Comparison of ENCODE assay signal across 8 cellular contexts in the genomic region with DNA sequence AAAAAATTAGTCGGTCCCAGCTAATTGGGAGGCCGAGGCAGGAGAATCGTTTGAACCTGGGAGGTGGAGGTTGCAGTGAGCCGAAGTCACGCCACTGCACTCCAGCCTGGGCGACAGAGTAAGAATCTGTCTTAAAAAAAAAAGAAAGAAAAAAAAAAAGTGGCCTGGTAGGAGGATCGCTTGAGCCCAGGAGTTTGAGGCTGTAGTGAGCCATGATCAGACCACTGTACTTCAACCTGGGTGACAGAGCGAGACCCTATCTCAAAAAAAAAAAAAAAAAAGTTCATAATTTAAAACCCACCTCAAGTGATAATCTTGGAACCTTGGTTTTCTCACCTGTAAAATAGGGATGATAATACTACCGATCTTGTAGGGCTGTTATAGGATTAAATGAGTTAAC. TPM values are rescaled to one million over a fixed set of nuclear protein-coding genes. Genes with fewer than 3 reads are reported as not detected.
DNase-seq lines count a peak whose midpoint lies in the region; ATAC-seq, FAIRE-seq and TF ChIP-seq lines count a peak whose summit lies in the region.
"Not testable (repeated sequence)": the region's sequence is repeated elsewhere in the genome, so short reads cannot be mapped to it uniquely, and the experiment has no call there.
"Had no signal": no experiment of that assay in that cellular context is flagged by ENCODE, and none has a peak within 500 bp of the region (broad histone marks: within the 10 kb centered on the region; RNA-seq: fewer than 3 reads in every experiment).

No MANE protein-coding gene starts in this region.

- not testable (repeated sequence) for H3K27me3 ChIP-seq in PC-3 (ENCODE audit: low read length); H1 (replicated peaks in 1 of 4; ENCODE audit: control insufficient read depth in 3 of 4, extremely low read depth in 1 of 4, insufficient read depth in 3 of 4, low read length in 3 of 4); skeletal muscle tissue (ENCODE audit: control insufficient read depth in 3 of 3, insufficient read depth in 3 of 3, low read length in 3 of 3)

- BruUV-seq in PC-3 (replicated peaks; lab: Mats Ljungman, UMichigan): not testable (repeated sequence)

- CTCF ChIA-PET in A549 (lab: Yijun Ruan, JAX): interaction anchor here (0.8 to 26.4 kb wide), 13 partner anchors 14 to 282 kb away, joined by 3 to 950 read pairs (median 7); a partner anchor contains a TSS
- CTCF ChIA-PET in PC-3 (lab: Charles Lee): not testable (repeated sequence)
- CTCF ChIA-PET in H1 (lab: Charles Lee; ENCODE audit: partially characterized antibody): interaction anchor here (0.5 to 4.2 kb wide), 8 partner anchors 9 to 56 kb away, joined by 3 to 39 read pairs (median 6); a partner anchor contains a TSS

- H2BK5ac ChIP-seq in H1 (ENCODE audit: low read depth, low read length): not testable (repeated sequence)

- not testable (repeated sequence) for H2BK15ac ChIP-seq in H1 (ENCODE audit: low read length)

- not testable (repeated sequence) for H3K27me3 Mint-ChIP-seq in activated T-helper 2 cell treated with anti-CD3 and anti-CD28 coated beads, Interferon-gamma antibody, Interleukin-2, Interleukin-4, amounts not matched to agents 10 μg/mL and 5 μg/mL and 100 μg/mL, durations not matched to agents 14 hours and 24 hours and 36 hours (ENCODE audit: low read depth)

- not testable (repeated sequence) for H3K14ac ChIP-seq in H1 (ENCODE audit: insufficient read length)

- 0 out of 2 replicates have a peak overlapping the region, but pooled peaks have one; percentile 86 for H2AK5ac ChIP-seq in H1 (ENCODE audit: low read depth, low read length)

- H2BK20ac ChIP-seq in H1 (ENCODE audit: low read length): not testable (repeated sequence)

- peaks cover 12% of the 10 kb centered on the region for H3K23me2 ChIP-seq in H1 (ENCODE audit: low read depth, low read length)

- DNase-seq in A549 (ENCODE audit: low read depth in 1 of 2, low spot score in 1 of 2); PC-3; activated T-helper 2 cell treated with anti-CD3 and anti-CD28 coated beads, Interferon-gamma antibody, Interleukin-2, Interleukin-4, amounts not matched to agents 10 μg/mL and 5 μg/mL and 100 μg/mL, durations not matched to agents 14 hours and 24 hours and 36 hours (ENCODE audit: low spot score); H1 (ENCODE audit: low read depth in 1 of 2, low spot score in 2 of 2): not testable (repeated sequence)

- H3K4ac ChIP-seq in H1 (replicated peaks; ENCODE audit: insufficient read length, low read depth, low read length): not testable (repeated sequence)

- not testable (repeated sequence) for FAIRE-seq in A549 (lab: Jason Lieb, UNC); H1 (lab: Jason Lieb, UNC)

- TF ChIP-seq RAD21 in A549 (conservative IDR thresholded peaks at IDR 0.05 in 1 of 2, IDR thresholded peaks at IDR 0.05 in 1 of 2); H1 (IDR thresholded peaks at IDR 0.05 in 1 of 2, conservative IDR thresholded peaks at IDR 0.05 in 1 of 2; ENCODE audit: low read depth in 2 of 2, low read length in 2 of 2): not testable (repeated sequence)

- not testable (repeated sequence) for ATAC-seq in A549, PC-3

- H4K8ac ChIP-seq in H1 (ENCODE audit: extremely low read depth, insufficient read depth, low read length): not testable (repeated sequence)

- not testable (repeated sequence) for H3K23ac ChIP-seq in H1 (ENCODE audit: insufficient read length)

- H3K9me3 Mint-ChIP-seq in activated T-helper 2 cell treated with anti-CD3 and anti-CD28 coated beads, Interferon-gamma antibody, Interleukin-2, Interleukin-4, amounts not matched to agents 10 μg/mL and 5 μg/mL and 100 μg/mL, durations not matched to agents 14 hours and 24 hours and 36 hours: not testable (repeated sequence)

- H3K27ac Mint-ChIP-seq in activated T-helper 2 cell treated with anti-CD3 and anti-CD28 coated beads, Interferon-gamma antibody, Interleukin-2, Interleukin-4, amounts not matched to agents 10 μg/mL and 5 μg/mL and 100 μg/mL, durations not matched to agents 14 hours and 24 hours and 36 hours: peak overlapping the region; percentile 64

- not testable (repeated sequence) for H3K9me2 ChIP-seq in PC-3 (replicated peaks; ENCODE audit: low read length)

- H2AFZ ChIP-seq in PC-3 (ENCODE audit: low read length); H1 (ENCODE audit: low read length): not testable (repeated sequence)

- H3K27ac ChIP-seq in A549 (peak overlapping the region; percentile 94 to 96), mesodermal cell (ENCODE audit: low read depth, low read length, severe bottlenecking) (peak overlapping the region; percentile 98), skeletal muscle tissue (ENCODE audit: low read depth, low read length) (peak overlapping the region; percentile 99)
- not testable (repeated sequence) for H3K27ac ChIP-seq in PC-3 (ENCODE audit: low read length); H1 (ENCODE audit: low read depth, low read length)

- peak overlapping the region; percentile 56 for H3K4me3 ChIP-seq in A549
- H3K4me3 ChIP-seq in PC-3 (ENCODE audit: low read length); H1 (ENCODE audit: extremely low read depth in 1 of 4, insufficient read depth in 2 of 4, low read depth in 3 of 4, low read length in 4 of 4); mesodermal cell (ENCODE audit: extremely low read depth, insufficient read depth, low read length, poor library complexity, severe bottlenecking); skeletal muscle tissue (ENCODE audit: low read length in 3 of 3): not testable (repeated sequence)

- H3K4me1 Mint-ChIP-seq in activated T-helper 2 cell treated with anti-CD3 and anti-CD28 coated beads, Interferon-gamma antibody, Interleukin-2, Interleukin-4, amounts not matched to agents 10 μg/mL and 5 μg/mL and 100 μg/mL, durations not matched to agents 14 hours and 24 hours and 36 hours (ENCODE audit: low read depth): peaks cover 22% of the 10 kb centered on the region

- intact Hi-C loops in PC-3 (cut with micrococcal nuclease): loop anchor here (2.0 to 5.0 kb wide), 2 partner anchors 21 to 75 kb away; a partner anchor contains a TSS
- intact Hi-C loops in activated T-helper 2 cell treated with anti-CD3 and anti-CD28 coated beads, Interferon-gamma antibody, Interleukin-2, Interleukin-4, amounts not matched to agents 10 μg/mL and 5 μg/mL and 100 μg/mL, durations not matched to agents 14 hours and 24 hours and 36 hours (cut with micrococcal nuclease): loop anchor here (1.0 kb wide), 1 partner anchor 44 kb away; no protein-coding TSS in a partner anchor

- not testable (repeated sequence) for TF ChIP-seq POLR2A in A549 (IDR thresholded peaks at IDR 0.05; ENCODE audit: low read length); H1 (IDR thresholded peaks at IDR 0.05; ENCODE audit: control extremely low read depth in 1 of 2, low read depth in 2 of 2, low read length in 2 of 2)

- not testable (repeated sequence) for H2BK120ac ChIP-seq in H1 (replicated peaks; ENCODE audit: low read depth, low read length)

- not testable (repeated sequence) for H4K5ac ChIP-seq in H1 (ENCODE audit: insufficient read length, low read depth, low read length)

- H3K79me1 ChIP-seq in H1 (ENCODE audit: low read depth, low read length): not testable (repeated sequence)

- not testable (repeated sequence) for H4K20me1 ChIP-seq in PC-3 (ENCODE audit: low read length); H1 (replicated peaks in 1 of 2; ENCODE audit: control insufficient read depth in 1 of 2, insufficient read depth in 2 of 2, low read length in 2 of 2)

- H3K9me3 ChIP-seq in A549; PC-3 (ENCODE audit: low read length); H1 (ENCODE audit: insufficient read depth in 2 of 2, low read depth in 1 of 2, low read length in 1 of 2); mesodermal cell (ENCODE audit: control insufficient read depth, low read length); skeletal muscle tissue (ENCODE audit: control insufficient read depth in 3 of 3, low read length in 3 of 3): not testable (repeated sequence)

- POLR2A ChIA-PET in A549 (lab: Yijun Ruan, JAX) (interaction anchor here (1.3 to 5.8 kb wide), 7 partner anchors 12 to 841 kb away, joined by 4 to 208 read pairs (median 17); a partner anchor contains a TSS), H1 (lab: Charles Lee; ENCODE audit: partially characterized antibody) (interaction anchor here (0.9 to 3.3 kb wide), 4 partner anchors 11 to 31 kb away, joined by 4 to 18 read pairs (median 6); a partner anchor contains a TSS)
- POLR2A ChIA-PET in PC-3 (lab: Charles Lee; ENCODE audit: unreplicated experiment): not testable (repeated sequence)

- peaks cover 33% of the 10 kb centered on the region for H3K79me2 ChIP-seq in PC-3 (ENCODE audit: low read length)
- H3K79me2 ChIP-seq in H1 (ENCODE audit: control insufficient read depth in 1 of 2, insufficient read depth in 2 of 2, low read length in 2 of 2): not testable (repeated sequence)

- peaks cover 16% of the 10 kb centered on the region for H3K36me3 Mint-ChIP-seq in activated T-helper 2 cell treated with anti-CD3 and anti-CD28 coated beads, Interferon-gamma antibody, Interleukin-2, Interleukin-4, amounts not matched to agents 10 μg/mL and 5 μg/mL and 100 μg/mL, durations not matched to agents 14 hours and 24 hours and 36 hours (ENCODE audit: low read depth)

- H4K91ac ChIP-seq in H1 (replicated peaks; ENCODE audit: insufficient read length, low read length): not testable (repeated sequence)

- H3K56ac ChIP-seq in H1 (replicated peaks; ENCODE audit: insufficient read length, low read depth, low read length): not testable (repeated sequence)

- H3K9ac ChIP-seq in PC-3 (ENCODE audit: low read length) (peak overlapping the region; percentile 75; the same call in 1 of the 2 replicates), skeletal muscle tissue (ENCODE audit: low read depth in 1 of 3, low read length in 3 of 3) (peak overlapping the region; percentile 20 to 99 (median 97))
- not testable (repeated sequence) for H3K9ac ChIP-seq in H1 (replicated peaks in 1 of 4; ENCODE audit: extremely low read depth in 1 of 4, low read depth in 3 of 4, low read length in 3 of 4)

- H3K4me1 ChIP-seq in A549 (peaks cover 29% of the 10 kb centered on the region), PC-3 (ENCODE audit: insufficient read depth, low read length) (peaks cover 12% of the 10 kb centered on the region), mesodermal cell (ENCODE audit: control insufficient read depth, insufficient read depth, low read length, poor library complexity, severe bottlenecking) (peaks cover 34% of the 10 kb centered on the region), skeletal muscle tissue (ENCODE audit: control insufficient read depth in 3 of 3, insufficient read depth in 3 of 3, low read length in 3 of 3) (peaks cover 33 to 43% (median 36%) of the 10 kb centered on the region in 3 donors)
- H3K4me1 ChIP-seq in H1 (replicated peaks in 1 of 4; ENCODE audit: control insufficient read depth in 3 of 4, insufficient read depth in 4 of 4, low read length in 3 of 4): not testable (repeated sequence)

- H3K4me3 Mint-ChIP-seq in activated T-helper 2 cell treated with anti-CD3 and anti-CD28 coated beads, Interferon-gamma antibody, Interleukin-2, Interleukin-4, amounts not matched to agents 10 μg/mL and 5 μg/mL and 100 μg/mL, durations not matched to agents 14 hours and 24 hours and 36 hours (ENCODE audit: low read depth): peak overlapping the region; percentile 59

- H2BK12ac ChIP-seq in H1 (ENCODE audit: low read depth, low read length): not testable (repeated sequence)

- 67% methylated on average over 9 of the region's 9 CpGs for WGBS in A549 (ENCODE audit: missing lambda C conversion rate)
- WGBS in H1 (ENCODE audit: extremely low coverage in 1 of 2, insufficient coverage in 1 of 2, insufficient read length in 1 of 2, insufficient replicate concordance in 2 of 2, low coverage in 1 of 2, low lambda C conversion rate in 2 of 2, missing lambda C conversion rate in 1 of 2), 2 experiments: 93% methylated on average over 9 of the region's 9 CpGs; no CpG with 5 or more reads in 1 of the 2 experiments
- WGBS in mesodermal cell (ENCODE audit: insufficient coverage in 2 of 2), 2 experiments: 84 to 88% methylated on average over 6 of the region's 9 CpGs

- TF ChIP-seq EP300 in A549 (IDR thresholded peaks at IDR 0.05); H1 (IDR thresholded peaks at IDR 0.05; ENCODE audit: borderline replicate concordance in 1 of 2, low read depth in 2 of 2, low read length in 2 of 2): not testable (repeated sequence)

- H3K4me2 ChIP-seq in A549 (peak overlapping the region; percentile 84), PC-3 (ENCODE audit: low read length) (peak overlapping the region; percentile 90; the same call in 1 of the 2 replicates), H1 (ENCODE audit: insufficient read depth in 1 of 2, low read depth in 2 of 2, low read length in 2 of 2) (peak overlapping the region in 1 of 2 experiments; percentile 54; a peak in 1 of 4 replicates)

- not testable (repeated sequence) for H3K36me3 ChIP-seq in PC-3 (ENCODE audit: low read depth, low read length); H1 (ENCODE audit: control insufficient read depth in 2 of 4, insufficient read depth in 4 of 4, low read length in 3 of 4)
- H3K36me3 ChIP-seq in mesodermal cell (ENCODE audit: control insufficient read depth, insufficient read depth, low read length) (peaks cover 21% of the 10 kb centered on the region), skeletal muscle tissue (ENCODE audit: control insufficient read depth in 3 of 3, insufficient read depth in 3 of 3, low read length in 3 of 3) (peaks cover 11 to 13% (median 11%) of the 10 kb centered on the region in 3 donors)

- not testable (repeated sequence) for H3K18ac ChIP-seq in H1 (ENCODE audit: extremely low read depth, low read length)

- TF ChIP-seq CTCF in A549 (IDR thresholded peaks at IDR 0.05); PC-3 (conservative IDR thresholded peaks at IDR 0.05; ENCODE audit: low read depth, low read length); H1 (IDR thresholded peaks at IDR 0.05; ENCODE audit: control extremely low read depth in 1 of 3, insufficient read depth in 1 of 3, low read depth in 1 of 3, low read length in 3 of 3): not testable (repeated sequence)

- H3F3A ChIP-seq in PC-3 (ENCODE audit: low read length, unreplicated experiment): not testable (repeated sequence)

RNA-seq across cellular contexts. Expression of a gene that starts 3.8 kb away (rescaled TPM):
- polyA plus RNA-seq in A549 (2011; rRNA removed): 10.0 and 10.7 TPM in 2 replicates
- 30.9 and 31.2 TPM in 2 replicates for polyA plus RNA-seq in A549 (2012; cell fraction: cytosol; rRNA removed)
- 21.4 and 24.8 TPM in 2 replicates for polyA plus RNA-seq in A549 (2012; cell fraction: nucleus; rRNA removed)
- polyA plus RNA-seq in A549 (2017; fragmentation: RNase III; extraction: RNeasy Plus Mini Kit Qiagen cat#74134 plus additional on column Dnase treatment): 12.5 to 14.9 TPM (median 13.6 TPM) in 3 replicates
- 4.6 and 4.7 TPM in 2 replicates for polyA minus RNA-seq in A549 (2011; rRNA and poly(A)+ RNA removed)
- 16.1 and 16.8 TPM in 2 replicates for total RNA-seq in PC-3 (2014; rRNA removed)
- total RNA-seq in activated T-helper 2 cell treated with anti-CD3 and anti-CD28 coated beads, Interferon-gamma antibody, Interleukin-2, Interleukin-4, amounts not matched to agents 10 μg/mL and 5 μg/mL and 100 μg/mL, durations not matched to agents 14 hours and 24 hours and 36 hours: 17.5 and 18.1 TPM in 2 replicates
- total RNA-seq in H1 (2021; fragmentation: NEBNext Ultra II Directional; extraction: Animal tissue kit (Norgen Biotek cat#: 25700)): 4.9 and 5.4 TPM in 2 replicates
- 6.6 and 8.0 TPM in 2 replicates for polyA plus RNA-seq in H1 (2011; rRNA removed)
- 5.9 TPM for polyA plus RNA-seq in H1 (2011; cell fraction: cytosol; rRNA removed)
- 5.4 TPM for polyA plus RNA-seq in H1 (2011; cell fraction: nucleus; rRNA removed)
- 3.8 to 5.5 TPM (median 4.9 TPM) in 4 replicates for polyA plus RNA-seq in H1 (2012, experiment 1 of 2)
- 6.4 TPM for polyA plus RNA-seq in H1 (2012, experiment 2 of 2)
- 3.4 TPM for polyA plus RNA-seq in H1 (2013, experiment 1 of 2)
- polyA plus RNA-seq in H1 (2013, experiment 2 of 2): 3.1 TPM
- 1.3 and 2.1 TPM in 2 replicates for polyA minus RNA-seq in H1 (2011; rRNA and poly(A)+ RNA removed)
- polyA minus RNA-seq in H1 (2011; cell fraction: cytosol; rRNA and poly(A)+ RNA removed): 2.4 TPM
- polyA minus RNA-seq in H1 (2011; cell fraction: nucleus; rRNA and poly(A)+ RNA removed): 2.6 TPM
- polyA plus RNA-seq in mesodermal cell (2013, experiment 1 of 2): 13.6 TPM
- 10.5 TPM for polyA plus RNA-seq in mesodermal cell (2013, experiment 2 of 2)
- 19.8 TPM for total RNA-seq in skeletal muscle tissue

RNA-seq across cellular contexts. Expression of a gene that starts 8.8 kb away (rescaled TPM):
- 1.5 and 1.6 TPM in 2 replicates for polyA plus RNA-seq in A549 (2011; rRNA removed)
- 0.91 and 1.1 TPM in 2 replicates for polyA plus RNA-seq in A549 (2012; cell fraction: cytosol; rRNA removed)
- 1.7 and 1.8 TPM in 2 replicates for polyA plus RNA-seq in A549 (2012; cell fraction: nucleus; rRNA removed)
- 1.3 to 1.8 TPM (median 1.8 TPM) in 3 replicates for polyA plus RNA-seq in A549 (2017; fragmentation: RNase III; extraction: RNeasy Plus Mini Kit Qiagen cat#74134 plus additional on column Dnase treatment)
- 0.87 and 1.1 TPM in 2 replicates for polyA minus RNA-seq in A549 (2011; rRNA and poly(A)+ RNA removed)
- 2.2 and 2.7 TPM in 2 replicates for total RNA-seq in PC-3 (2014; rRNA removed)
- total RNA-seq in activated T-helper 2 cell treated with anti-CD3 and anti-CD28 coated beads, Interferon-gamma antibody, Interleukin-2, Interleukin-4, amounts not matched to agents 10 μg/mL and 5 μg/mL and 100 μg/mL, durations not matched to agents 14 hours and 24 hours and 36 hours: 0.83 and 0.87 TPM in 2 replicates
- 5.8 and 6.0 TPM in 2 replicates for total RNA-seq in H1 (2021; fragmentation: NEBNext Ultra II Directional; extraction: Animal tissue kit (Norgen Biotek cat#: 25700))
- polyA plus RNA-seq in H1 (2011; rRNA removed): 2.8 and 3.8 TPM in 2 replicates
- 5.0 TPM for polyA plus RNA-seq in H1 (2011; cell fraction: cytosol; rRNA removed)
- polyA plus RNA-seq in H1 (2011; cell fraction: nucleus; rRNA removed): 5.2 TPM
- polyA plus RNA-seq in H1 (2012, experiment 1 of 2): 5.4 to 9.9 TPM (median 8.0 TPM) in 4 replicates
- polyA plus RNA-seq in H1 (2012, experiment 2 of 2): 4.6 TPM
- polyA plus RNA-seq in H1 (2013, experiment 1 of 2): 2.8 TPM
- polyA plus RNA-seq in H1 (2013, experiment 2 of 2): 2.9 TPM
- polyA minus RNA-seq in H1 (2011; rRNA and poly(A)+ RNA removed): 1.9 and 2.1 TPM in 2 replicates
- polyA minus RNA-seq in H1 (2011; cell fraction: cytosol; rRNA and poly(A)+ RNA removed): 1.7 TPM
- polyA minus RNA-seq in H1 (2011; cell fraction: nucleus; rRNA and poly(A)+ RNA removed): 4.2 TPM
- polyA plus RNA-seq in mesodermal cell (2013, experiment 1 of 2): 7.8 TPM
- polyA plus RNA-seq in mesodermal cell (2013, experiment 2 of 2): 6.3 TPM
- total RNA-seq in skeletal muscle tissue: 8.4 TPM

RNA-seq across cellular contexts. Expression of a gene that starts 22.1 kb away (rescaled TPM):
- polyA plus RNA-seq in A549 (2011; rRNA removed) (40.2 and 41.7 TPM in 2 replicates), A549 (2017; fragmentation: RNase III; extraction: RNeasy Plus Mini Kit Qiagen cat#74134 plus additional on column Dnase treatment) (35.5 to 41.2 TPM (median 39.7 TPM) in 3 replicates), H1 (2011; rRNA removed) (15.1 and 23.5 TPM in 2 replicates)
- 24.7 and 32.8 TPM in 2 replicates for polyA plus RNA-seq in A549 (2012; cell fraction: cytosol; rRNA removed)
- polyA plus RNA-seq in A549 (2012; cell fraction: nucleus; rRNA removed): 26.5 and 34.1 TPM in 2 replicates
- polyA minus RNA-seq in A549 (2011; rRNA and poly(A)+ RNA removed): 63.1 and 71.7 TPM in 2 replicates
- total RNA-seq in PC-3 (2014; rRNA removed) (7.9 and 12.9 TPM in 2 replicates), skeletal muscle tissue (52.2 TPM)
- 12.5 and 13.1 TPM in 2 replicates for total RNA-seq in activated T-helper 2 cell treated with anti-CD3 and anti-CD28 coated beads, Interferon-gamma antibody, Interleukin-2, Interleukin-4, amounts not matched to agents 10 μg/mL and 5 μg/mL and 100 μg/mL, durations not matched to agents 14 hours and 24 hours and 36 hours
- total RNA-seq in H1 (2021; fragmentation: NEBNext Ultra II Directional; extraction: Animal tissue kit (Norgen Biotek cat#: 25700)): 32.1 and 33.4 TPM in 2 replicates
- polyA plus RNA-seq in H1 (2011; cell fraction: cytosol; rRNA removed): 14.4 TPM
- polyA plus RNA-seq in H1 (2011; cell fraction: nucleus; rRNA removed): 17.5 TPM
- polyA plus RNA-seq in H1 (2012, experiment 1 of 2): 19.0 to 27.4 TPM (median 21.0 TPM) in 4 replicates
- 29.2 TPM for polyA plus RNA-seq in H1 (2012, experiment 2 of 2)
- 11.0 TPM for polyA plus RNA-seq in H1 (2013, experiment 1 of 2)
- polyA plus RNA-seq in H1 (2013, experiment 2 of 2): 10.4 TPM
- 18.8 and 25.3 TPM in 2 replicates for polyA minus RNA-seq in H1 (2011; rRNA and poly(A)+ RNA removed)
- polyA minus RNA-seq in H1 (2011; cell fraction: cytosol; rRNA and poly(A)+ RNA removed): 34.3 TPM
- polyA minus RNA-seq in H1 (2011; cell fraction: nucleus; rRNA and poly(A)+ RNA removed): 11.6 TPM
- polyA plus RNA-seq in mesodermal cell (2013, experiment 1 of 2): 32.6 TPM
- polyA plus RNA-seq in mesodermal cell (2013, experiment 2 of 2): 30.0 TPM

RNA-seq across cellular contexts. Expression of a gene that starts 32.0 kb away (rescaled TPM):
- polyA plus RNA-seq in A549 (2011; rRNA removed) (0.18 and 0.19 TPM in 2 replicates), A549 (2017; fragmentation: RNase III; extraction: RNeasy Plus Mini Kit Qiagen cat#74134 plus additional on column Dnase treatment) (0.20 to 0.25 TPM (median 0.24 TPM) in 3 replicates), H1 (2011; rRNA removed) (0.57 and 0.88 TPM in 2 replicates)
- polyA plus RNA-seq in A549 (2012; cell fraction: cytosol; rRNA removed): 0.34 and 0.51 TPM in 2 replicates
- polyA plus RNA-seq in A549 (2012; cell fraction: nucleus; rRNA removed): 1.1 TPM in 2 replicates
- polyA minus RNA-seq in A549 (2011; rRNA and poly(A)+ RNA removed): 0.19 and 0.37 TPM in 2 replicates
- total RNA-seq in PC-3 (2014; rRNA removed) (0.46 TPM in 1 of 2 replicates, not detected in the other), skeletal muscle tissue (not detected)
- total RNA-seq in activated T-helper 2 cell treated with anti-CD3 and anti-CD28 coated beads, Interferon-gamma antibody, Interleukin-2, Interleukin-4, amounts not matched to agents 10 μg/mL and 5 μg/mL and 100 μg/mL, durations not matched to agents 14 hours and 24 hours and 36 hours: 0.07 TPM in 1 of 2 replicates, not detected in the other
- total RNA-seq in H1 (2021; fragmentation: NEBNext Ultra II Directional; extraction: Animal tissue kit (Norgen Biotek cat#: 25700)): 0.15 and 0.29 TPM in 2 replicates
- polyA plus RNA-seq in H1 (2011; cell fraction: cytosol; rRNA removed): 0.70 TPM
- polyA plus RNA-seq in H1 (2011; cell fraction: nucleus; rRNA removed): 0.66 TPM
- polyA plus RNA-seq in H1 (2012, experiment 1 of 2): 0.31 to 0.48 TPM (median 0.34 TPM) in 4 replicates
- 0.16 TPM for polyA plus RNA-seq in H1 (2012, experiment 2 of 2)
- polyA plus RNA-seq in H1 (2013, experiment 1 of 2): 0.18 TPM
- 0.26 TPM for polyA plus RNA-seq in H1 (2013, experiment 2 of 2)
- 0.09 and 0.37 TPM in 2 replicates for polyA minus RNA-seq in H1 (2011; rRNA and poly(A)+ RNA removed)
- 0.44 TPM for polyA minus RNA-seq in H1 (2011; cell fraction: cytosol; rRNA and poly(A)+ RNA removed)
- polyA minus RNA-seq in H1 (2011; cell fraction: nucleus; rRNA and poly(A)+ RNA removed): 0.30 TPM
- 0.18 TPM for polyA plus RNA-seq in mesodermal cell (2013, experiment 1 of 2)
- not detected for polyA plus RNA-seq in mesodermal cell (2013, experiment 2 of 2)
- total RNA-seq: A172, OCI-LY7 had no signal

RNA-seq across cellular contexts. Expression of a gene that starts 43.6 kb away (rescaled TPM):
- polyA plus RNA-seq in A549 (2011; rRNA removed): 202 and 241 TPM in 2 replicates
- 713 and 819 TPM in 2 replicates for polyA plus RNA-seq in A549 (2012; cell fraction: cytosol; rRNA removed)
- polyA plus RNA-seq in A549 (2012; cell fraction: nucleus; rRNA removed): 565 and 810 TPM in 2 replicates
- polyA plus RNA-seq in A549 (2017; fragmentation: RNase III; extraction: RNeasy Plus Mini Kit Qiagen cat#74134 plus additional on column Dnase treatment): 280 to 298 TPM (median 296 TPM) in 3 replicates
- polyA minus RNA-seq in A549 (2011; rRNA and poly(A)+ RNA removed): 192 and 225 TPM in 2 replicates
- 196 and 246 TPM in 2 replicates for total RNA-seq in PC-3 (2014; rRNA removed)
- total RNA-seq in activated T-helper 2 cell treated with anti-CD3 and anti-CD28 coated beads, Interferon-gamma antibody, Interleukin-2, Interleukin-4, amounts not matched to agents 10 μg/mL and 5 μg/mL and 100 μg/mL, durations not matched to agents 14 hours and 24 hours and 36 hours: 10.4 and 11.3 TPM in 2 replicates
- total RNA-seq in H1 (2021; fragmentation: NEBNext Ultra II Directional; extraction: Animal tissue kit (Norgen Biotek cat#: 25700)): 28.7 and 32.3 TPM in 2 replicates
- 182 and 196 TPM in 2 replicates for polyA plus RNA-seq in H1 (2011; rRNA removed)
- 134 TPM for polyA plus RNA-seq in H1 (2011; cell fraction: cytosol; rRNA removed)
- polyA plus RNA-seq in H1 (2011; cell fraction: nucleus; rRNA removed): 82.5 TPM
- polyA plus RNA-seq in H1 (2012, experiment 1 of 2): 36.4 to 73.2 TPM (median 66.2 TPM) in 4 replicates
- 60.9 TPM for polyA plus RNA-seq in H1 (2012, experiment 2 of 2)
- 43.5 TPM for polyA plus RNA-seq in H1 (2013, experiment 1 of 2)
- 41.3 TPM for polyA plus RNA-seq in H1 (2013, experiment 2 of 2)
- 37.7 and 38.8 TPM in 2 replicates for polyA minus RNA-seq in H1 (2011; rRNA and poly(A)+ RNA removed)
- polyA minus RNA-seq in H1 (2011; cell fraction: cytosol; rRNA and poly(A)+ RNA removed): 41.1 TPM
- 29.0 TPM for polyA minus RNA-seq in H1 (2011; cell fraction: nucleus; rRNA and poly(A)+ RNA removed)
- polyA plus RNA-seq in mesodermal cell (2013, experiment 1 of 2): 27.1 TPM
- 24.0 TPM for polyA plus RNA-seq in mesodermal cell (2013, experiment 2 of 2)
- 141 TPM for total RNA-seq in skeletal muscle tissue
